In genomic region chr5:154087260-154087659, GRCh38 we compare ENCODE assay signal across 1 cellular context.
TF ChIP-seq lines count a peak whose summit lies in the region.

No MANE protein-coding gene starts in this region.

TF ChIP-seq in HepG2, 621 proteins besides CTCF, POLR2A, EP300 and RAD21 (continued from another document):
- no peak for TF ChIP-seq GRHL1 (CRISPR knock-in tag; conservative IDR thresholded peaks at IDR 0.05)
- no peak for TF ChIP-seq ZNF747 (CRISPR knock-in tag; IDR thresholded peaks at IDR 0.05; ENCODE audit: borderline replicate concordance)
- TF ChIP-seq ZNF124 (CRISPR knock-in tag; IDR thresholded peaks at IDR 0.05), result no peak
- TF ChIP-seq SMC3 (IDR thresholded peaks at IDR 0.05; ENCODE audit: low read length), result no peak
- no peak for TF ChIP-seq ZBTB42 (CRISPR knock-in tag; IDR thresholded peaks at IDR 0.05)
- no peak for TF ChIP-seq HNF4A (CRISPR knock-in tag; IDR thresholded peaks at IDR 0.05)
- no peak for TF ChIP-seq ATF1 (CRISPR knock-in tag; IDR thresholded peaks at IDR 0.05)
- TF ChIP-seq XRCC5 (optimal IDR thresholded peaks at IDR 0.05; ENCODE audit: low read length), result no peak
- TF ChIP-seq PITX1 (CRISPR knock-in tag; IDR thresholded peaks at IDR 0.05), result no peak
- no peak for TF ChIP-seq YEATS4 (CRISPR knock-in tag; IDR thresholded peaks at IDR 0.05; ENCODE audit: borderline replicate concordance)
- no peak for TF ChIP-seq TFDP1 (CRISPR knock-in tag; IDR thresholded peaks at IDR 0.05; ENCODE audit: borderline replicate concordance)
- TF ChIP-seq ZNF572 (CRISPR knock-in tag; IDR thresholded peaks at IDR 0.05), result no peak
- TF ChIP-seq REXO4 (CRISPR knock-in tag; IDR thresholded peaks at IDR 0.05; ENCODE audit: borderline replicate concordance), result no peak
- no peak for TF ChIP-seq MLXIP (CRISPR knock-in tag; IDR thresholded peaks at IDR 0.05; ENCODE audit: borderline replicate concordance)
